ENCODE assay signal across 15 cellular contexts in the genomic region with DNA sequence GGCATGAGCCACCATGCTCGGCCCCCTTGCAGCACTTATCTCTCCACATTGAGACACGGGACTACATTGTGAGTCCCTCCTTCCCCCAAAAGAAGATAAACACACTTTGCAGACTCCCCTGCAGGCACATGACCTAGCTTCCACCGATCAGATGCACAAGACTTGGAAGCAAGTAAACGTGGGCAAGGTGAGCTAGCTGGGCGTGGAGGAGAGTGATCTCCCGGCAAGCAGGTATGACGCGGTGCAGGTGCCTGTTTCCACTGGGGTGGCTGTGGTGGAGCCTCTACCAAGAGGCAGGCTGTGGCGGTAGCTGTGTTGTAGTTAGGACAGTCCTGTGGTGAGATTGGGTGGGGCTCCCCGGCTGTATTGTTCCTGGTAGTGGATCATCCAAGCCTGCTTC.
"Had no signal": no experiment of that assay in that cellular context is flagged by ENCODE, and none has a peak within 500 bp of the region (broad histone marks: within the 10 kb centered on the region; RNA-seq: fewer than 3 reads in every experiment).

No MANE protein-coding gene starts in this region.

- H3K9me3 ChIP-seq: prostate gland, thoracic aorta, upper lobe of right lung had no signal

- H3K27me3 ChIP-seq: cardiac muscle cell, heart right ventricle, upper lobe of right lung had no signal

- H3K4me1 ChIP-seq: heart right ventricle, upper lobe of right lung had no signal

- H3K27ac ChIP-seq: cardiac muscle cell, heart right ventricle, prostate gland, thoracic aorta, upper lobe of right lung had no signal

- H3K36me3 Mint-ChIP-seq: activated naive CD8-positive, alpha-beta T cell treated with anti-CD3 and anti-CD28 coated beads, Interleukin-2, amount 10 ng/mL, durations not matched to agents 7 days and 5 days; stimulated activated memory B cell treated with anti-CD40 and anti-IgM and Interleukin-4, amounts not matched to agents 10 μg/mL and 1 μg/mL and 100 μg/mL, for 72 hours had no signal

- H3K4me3 ChIP-seq: cardiac muscle cell, heart right ventricle, prostate gland, thoracic aorta, upper lobe of right lung had no signal

- H3K4me1 Mint-ChIP-seq: activated naive CD8-positive, alpha-beta T cell treated with anti-CD3 and anti-CD28 coated beads, Interleukin-2, amount 10 ng/mL, durations not matched to agents 7 days and 5 days; stimulated activated memory B cell treated with anti-CD40 and anti-IgM and Interleukin-4, amounts not matched to agents 10 μg/mL and 1 μg/mL and 100 μg/mL, for 72 hours had no signal

- H3K4me3 Mint-ChIP-seq: activated naive CD8-positive, alpha-beta T cell treated with anti-CD3 and anti-CD28 coated beads, Interleukin-2, amount 10 ng/mL, durations not matched to agents 7 days and 5 days; stimulated activated memory B cell treated with anti-CD40 and anti-IgM and Interleukin-4, amounts not matched to agents 10 μg/mL and 1 μg/mL and 100 μg/mL, for 72 hours had no signal

- H3K27ac Mint-ChIP-seq: activated naive CD8-positive, alpha-beta T cell treated with anti-CD3 and anti-CD28 coated beads, Interleukin-2, amount 10 ng/mL, durations not matched to agents 7 days and 5 days; stimulated activated memory B cell treated with anti-CD40 and anti-IgM and Interleukin-4, amounts not matched to agents 10 μg/mL and 1 μg/mL and 100 μg/mL, for 72 hours had no signal

- ATAC-seq: heart right ventricle; left ventricle myocardium superior; right cardiac atrium; stimulated activated memory B cell treated with anti-CD40 and anti-IgM and Interleukin-4, amounts not matched to agents 10 μg/mL and 1 μg/mL and 100 μg/mL, for 72 hours; upper lobe of right lung had no signal

- H3K27me3 Mint-ChIP-seq: activated naive CD8-positive, alpha-beta T cell treated with anti-CD3 and anti-CD28 coated beads, Interleukin-2, amount 10 ng/mL, durations not matched to agents 7 days and 5 days had no signal

- DNase-seq: activated CD4-positive, alpha-beta T cell treated with anti-CD3 and anti-CD28 coated beads, Interleukin-2, amount 50 U/mL, for 48 hours; activated naive CD4-positive, alpha-beta T cell treated with Interleukin-2 at 50 U/mL for 16 hours; activated naive CD8-positive, alpha-beta T cell treated with anti-CD3 and anti-CD28 coated beads, Interleukin-2, amount 10 ng/mL, durations not matched to agents 7 days and 5 days; amygdala; heart right ventricle; kidney glomerular epithelial cell; left ventricle myocardium superior; right cardiac atrium; stimulated activated CD4-positive, alpha-beta T cell treated with anti-CD3 and anti-CD28 coated beads, Interleukin-4, amount 100 ng/mL, for 24 hours; T-helper 2 cell; upper lobe of right lung had no signal

- H3K36me3 ChIP-seq: cardiac muscle cell, heart right ventricle, prostate gland, thoracic aorta, upper lobe of right lung had no signal

- H3K9me3 Mint-ChIP-seq: activated naive CD8-positive, alpha-beta T cell treated with anti-CD3 and anti-CD28 coated beads, Interleukin-2, amount 10 ng/mL, durations not matched to agents 7 days and 5 days; stimulated activated memory B cell treated with anti-CD40 and anti-IgM and Interleukin-4, amounts not matched to agents 10 μg/mL and 1 μg/mL and 100 μg/mL, for 72 hours had no signal
